Comparison of ENCODE assay signal across 28 cellular contexts in the genomic region with DNA sequence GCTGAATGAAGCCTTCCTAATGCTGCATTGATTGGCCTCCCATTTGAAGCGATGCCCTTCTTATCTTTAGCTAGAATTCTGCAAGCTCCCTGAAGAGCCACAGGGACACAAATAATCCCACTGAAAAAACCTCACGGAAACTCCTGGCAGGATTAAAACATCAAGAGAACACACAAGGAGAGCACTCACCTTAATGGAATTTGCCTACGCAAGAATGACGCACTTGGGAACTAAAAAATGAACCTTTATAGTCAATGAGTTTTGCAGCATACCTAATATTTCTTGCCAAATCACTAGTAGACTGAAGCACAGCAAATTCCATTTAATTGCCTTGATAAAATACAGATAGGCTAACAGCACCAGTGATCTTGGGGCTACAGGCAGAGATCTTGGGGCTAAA.
DNase-seq lines count a peak whose midpoint lies in the region; ATAC-seq and TF ChIP-seq lines count a peak whose summit lies in the region.
"Had no signal": no experiment of that assay in that cellular context is flagged by ENCODE, and none has a peak within 500 bp of the region (broad histone marks: within the 10 kb centered on the region; RNA-seq: fewer than 3 reads in every experiment).

No MANE protein-coding gene starts in this region.

- no peak overlapping the region for H3K23ac ChIP-seq in trophoblast cell (ENCODE audit: low read length)

- CTCF ChIA-PET in RWPE1 (lab: Yijun Ruan, JAX), result interaction anchor here (0.6 kb wide), 1 partner anchor 97 kb away, joined by 4 read pairs; no protein-coding TSS in a partner anchor

- H2BK12ac ChIP-seq in trophoblast cell (ENCODE audit: low read length), result no peak overlapping the region

- H3K4me3 ChIP-seq in fibroblast of pulmonary artery (replicated peaks; ENCODE audit: low read depth, low read length) (no peak overlapping the region), trophoblast cell (ENCODE audit: low read depth, low read length) (no peak overlapping the region), heart right ventricle (no peak overlapping the region)
- H3K4me3 ChIP-seq: adrenal gland, BLaER1, HAP-1, right lobe of liver, stomach, vagina had no signal

- no peak overlapping the region for H2AFZ ChIP-seq in trophoblast cell (ENCODE audit: insufficient read depth, low read length, poor library complexity)

- H3K79me1 ChIP-seq in trophoblast cell (ENCODE audit: low read length), result no peaks in the 10 kb centered on the region

- H2BK120ac ChIP-seq in trophoblast cell (ENCODE audit: insufficient read depth, low read length, poor library complexity), result no peak overlapping the region

- H3K27me3 ChIP-seq in trophoblast cell (ENCODE audit: insufficient read depth, low read length) (no peaks in the 10 kb centered on the region), heart right ventricle (no peaks in the 10 kb centered on the region)
- H3K27me3 ChIP-seq: adrenal gland, BLaER1, neutrophil, right lobe of liver, stomach, vagina had no signal

- H2AK5ac ChIP-seq in trophoblast cell (ENCODE audit: low read length), result no peak overlapping the region

- no peaks in the 10 kb centered on the region for H3K36me3 ChIP-seq in trophoblast cell (ENCODE audit: control insufficient read depth in 1 of 2, insufficient read depth in 2 of 2, low read length in 2 of 2)
- no peaks in the 10 kb centered on the region for H3K36me3 ChIP-seq in heart right ventricle
- H3K36me3 ChIP-seq: adrenal gland, BLaER1, HAP-1, neutrophil, right lobe of liver, stomach, vagina had no signal

- no peaks in the 10 kb centered on the region for H3K9me3 ChIP-seq in trophoblast cell (ENCODE audit: insufficient read depth, low read depth, low read length)
- no peaks in the 10 kb centered on the region for H3K9me3 ChIP-seq in heart right ventricle
- H3K9me3 ChIP-seq: adrenal gland, BLaER1, HAP-1, neutrophil, right lobe of liver, stomach, vagina had no signal

- DNase-seq in ELR (ENCODE audit: low read depth), result peak; percentile 23
- peak; percentile 76 for DNase-seq in RWPE1 (ENCODE audit: low spot score)
- DNase-seq in fibroblast of pulmonary artery (ENCODE audit: low read depth), result peak; percentile 23
- peak; percentile 86 to 97 for DNase-seq in trophoblast cell
- DNase-seq in dedifferentiated amniotic fluid mesenchymal stem cell (ENCODE audit: extremely low spot score), result no peak
- no peak for DNase-seq in midbrain (lab: John Stamatoyannopoulos, UW)
- DNase-seq in stimulated activated naive CD4-positive, alpha-beta T cell (lab: John Stamatoyannopoulos, UW), result no peak
- DNase-seq in heart right ventricle, result no peak
- DNase-seq: ACHN; activated CD8-positive, alpha-beta T cell treated with anti-CD3 and anti-CD28 coated beads for 36 hours; activated naive CD4-positive, alpha-beta T cell treated with anti-CD3 and anti-CD28 coated beads for 36 hours; adrenal gland; DMS 273 treated with DMSO at 0.1 percent for 48 hours; effector CD4-positive, alpha-beta T cell; mesenchymal stem cell; NCI-H1092; NCI-H187 treated with DMSO at 0.1 percent for 48 hours; NCI-H526 treated with DMSO at 0.1 percent for 48 hours; NK-92 treated with Interleukin-12 subunit alpha and Interleukin-12 subunit beta, amount 100 ng/mL, for 24 hours; right lobe of liver; SIG-M5; stimulated activated CD8-positive, alpha-beta memory T cell treated with anti-CD3 and anti-CD28 coated beads, Interleukin-4, amount 100 ng/mL, for 48 hours; stomach; SW 1271 had no signal

- no peak overlapping the region for H3K9ac ChIP-seq in trophoblast cell (ENCODE audit: low read length)
- H3K9ac ChIP-seq: BLaER1 had no signal

- intact Hi-C loops in heart right ventricle (cut with DNase I), result no loop called here

- no peak overlapping the region for H4K12ac ChIP-seq in trophoblast cell (ENCODE audit: low read depth, low read length)

- no CpG with 5 or more reads among the region's 4 CpGs for WGBS in trophoblast cell (ENCODE audit: extremely low coverage, insufficient coverage, insufficient read length)
- 92 to 93% methylated on average over 4 of the region's 4 CpGs for WGBS in heart right ventricle, 2 donors

- H3K4me2 ChIP-seq in trophoblast cell (ENCODE audit: low read length), result no peak overlapping the region
- H3K4me2 ChIP-seq: BLaER1 had no signal

- no peak overlapping the region for H4K91ac ChIP-seq in trophoblast cell (ENCODE audit: low read depth, low read length)

- TF ChIP-seq CTCF in RWPE1 (conservative IDR thresholded peaks at IDR 0.05; ENCODE audit: low read depth) (no peak), fibroblast of pulmonary artery (IDR thresholded peaks at IDR 0.05; ENCODE audit: low read length, missing control alignments) (no peak), heart right ventricle (IDR thresholded peaks at IDR 0.05) (no peak)

- peaks cover 2 to 5% of the 10 kb centered on the region in 2 experiments for H3K4me1 ChIP-seq in trophoblast cell (ENCODE audit: control insufficient read depth in 1 of 2, insufficient read depth in 2 of 2, low read length in 2 of 2)
- no peaks in the 10 kb centered on the region for H3K4me1 ChIP-seq in heart right ventricle
- H3K4me1 ChIP-seq: adrenal gland, BLaER1, HAP-1, stomach, vagina had no signal

- ATAC-seq in heart right ventricle, result no peak
- ATAC-seq: activated CD8-positive, alpha-beta T cell treated with anti-CD3 and anti-CD28 coated beads for 36 hours; right lobe of liver had no signal

- no peak overlapping the region for H4K8ac ChIP-seq in trophoblast cell (ENCODE audit: low read depth, low read length)

- no peak overlapping the region for H3K18ac ChIP-seq in trophoblast cell (ENCODE audit: low read length)

- POLR2A ChIA-PET in RWPE1 (lab: Yijun Ruan, JAX; ENCODE audit: low non-redundant PET), result no interaction called here

- H3K14ac ChIP-seq in trophoblast cell (ENCODE audit: low read length), result no peak overlapping the region

- H2BK5ac ChIP-seq in trophoblast cell (ENCODE audit: low read depth, low read length, poor library complexity), result no peak overlapping the region

- H3K79me2 ChIP-seq in trophoblast cell (ENCODE audit: control insufficient read depth, insufficient read depth, low read length, poor library complexity), result no peaks in the 10 kb centered on the region

- H3K4ac ChIP-seq in trophoblast cell (ENCODE audit: low read depth, low read length), result no peak overlapping the region

- H3K27ac ChIP-seq in RWPE1, result peak overlapping the region; percentile 76; the same call in 1 of the 2 replicates
- H3K27ac ChIP-seq in trophoblast cell (ENCODE audit: low read depth, low read length), result no peak overlapping the region
- no peak overlapping the region for H3K27ac ChIP-seq in heart right ventricle
- H3K27ac ChIP-seq: adrenal gland, BLaER1, neutrophil, right lobe of liver, stomach, vagina had no signal

Comparison
In these comparisons a context has a peak if more than half of its experiments do, and no peak if none do; other contexts are left out.
1. DNase-seq: peak in ELR (single experiment), RWPE1 (single experiment), fibroblast of pulmonary artery (single experiment) and trophoblast cell (2 of 2); none in dedifferentiated amniotic fluid mesenchymal stem cell (single experiment), midbrain (single experiment), stimulated activated naive CD4-positive, alpha-beta T cell (0 of 6) and heart right ventricle (0 of 2).